18 cellular contexts compared by ENCODE assay signal in the genomic region with DNA sequence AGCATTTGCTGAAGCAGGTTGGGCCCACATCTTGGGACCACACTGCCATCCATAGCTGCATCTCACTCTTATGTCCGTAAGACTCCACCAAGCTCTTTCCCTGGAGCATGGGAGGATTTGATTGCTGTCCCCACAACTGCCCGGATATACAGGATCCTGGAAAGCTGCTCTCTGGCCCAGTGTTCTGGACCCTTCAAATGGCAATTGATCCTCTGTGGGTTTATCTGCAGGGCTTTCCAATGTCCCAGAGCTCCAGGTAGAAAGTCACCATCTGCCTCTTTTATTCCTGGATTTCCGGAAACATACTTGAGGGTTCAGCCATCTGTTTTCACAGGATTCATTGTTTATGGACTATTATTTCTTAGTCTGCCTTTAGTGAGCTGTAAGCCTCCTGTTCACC.
A peak's percentile ranks its signal among the peaks of the same experiment; 100 is the strongest.
DNase-seq lines count a peak whose midpoint lies in the region; ATAC-seq and TF ChIP-seq lines count a peak whose summit lies in the region.
"Had no signal": no experiment of that assay in that cellular context is flagged by ENCODE, and none has a peak within 500 bp of the region (broad histone marks: within the 10 kb centered on the region; RNA-seq: fewer than 3 reads in every experiment).

No MANE protein-coding gene starts in this region.

- peaks cover 4% of the 10 kb centered on the region for H3K4me1 Mint-ChIP-seq in osteocyte (ENCODE audit: unreplicated experiment)

- H3K36me3 ChIP-seq in left ventricle myocardium inferior (no peaks in the 10 kb centered on the region), Peyer's patch (no peaks in the 10 kb centered on the region)

- H3K9me3 Mint-ChIP-seq in osteocyte (ENCODE audit: unreplicated experiment), result no peaks in the 10 kb centered on the region
- H3K9me3 Mint-ChIP-seq: CD4-positive, alpha-beta T cell; GM23338 had no signal

- H3K27me3 ChIP-seq in left ventricle myocardium inferior (ENCODE audit: low read depth), result no peaks in the 10 kb centered on the region
- H3K27me3 ChIP-seq in Peyer's patch, result no peaks in the 10 kb centered on the region

- ATAC-seq in left cardiac atrium, result no peak
- ATAC-seq: A549, GM23338 had no signal

- H3K27ac ChIP-seq in left ventricle myocardium inferior (replicated peaks), result peak overlapping the region; percentile 90
- H3K27ac ChIP-seq in Peyer's patch, result no peak overlapping the region
- H3K27ac ChIP-seq: 22Rv1, A549, C4-2B, HL-60 had no signal

- no peak overlapping the region for H3K27ac Mint-ChIP-seq in osteocyte (ENCODE audit: unreplicated experiment)
- H3K27ac Mint-ChIP-seq: CD4-positive, alpha-beta T cell; GM23338 had no signal

- TF ChIP-seq POLR2A in Peyer's patch (IDR thresholded peaks at IDR 0.05), result no peak

- DNase-seq in DMS 273 (lab: John Stamatoyannopoulos, UW; ENCODE audit: unreplicated experiment) (peak; percentile 72), DMS 273 treated with DMSO at 0.1 percent for 48 hours (lab: John Stamatoyannopoulos, UW) (no peak), left ventricle myocardium inferior (no peak), left cardiac atrium (no peak), NCI-H524 treated with DMSO at 0.1 percent for 48 hours (lab: John Stamatoyannopoulos, UW) (peak; percentile 86), osteocyte (ENCODE audit: extremely low spot score, unreplicated experiment) (peak; percentile 69), Peyer's patch (no peak)
- DNase-seq: AML-193; Caco-2; CD4-positive, alpha-beta T cell; DMS79 treated with DMSO at 0.1 percent for 48 hours; GF-D8; HCEC 1CT had no signal

- TF ChIP-seq CTCF in left ventricle myocardium inferior (IDR thresholded peaks at IDR 0.05; ENCODE audit: borderline replicate concordance), result no peak
- no peak for TF ChIP-seq CTCF in osteocyte (IDR thresholded peaks at IDR 0.05)
- TF ChIP-seq CTCF in Peyer's patch (IDR thresholded peaks at IDR 0.05), result no peak

- no peaks in the 10 kb centered on the region for H3K9me3 ChIP-seq in left ventricle myocardium inferior (replicated peaks)
- H3K9me3 ChIP-seq in Peyer's patch, result no peaks in the 10 kb centered on the region
- H3K9me3 ChIP-seq: A549, Caco-2 had no signal

- H3K4me3 ChIP-seq in left ventricle myocardium inferior, result no peak overlapping the region
- H3K4me3 ChIP-seq in Peyer's patch, result no peak overlapping the region
- H3K4me3 ChIP-seq: A549, GM23338 had no signal

- intact Hi-C loops in left ventricle myocardium inferior (cut with micrococcal nuclease) (no loop called here), left cardiac atrium (cut with DNase I) (no loop called here)

- H3K27me3 Mint-ChIP-seq in osteocyte (ENCODE audit: unreplicated experiment), result peaks cover 9% of the 10 kb centered on the region

- H3K36me3 Mint-ChIP-seq in osteocyte (ENCODE audit: unreplicated experiment), result no peaks in the 10 kb centered on the region

- no peak overlapping the region for H3K4me3 Mint-ChIP-seq in osteocyte (ENCODE audit: unreplicated experiment)
- H3K4me3 Mint-ChIP-seq: CD4-positive, alpha-beta T cell; GM23338 had no signal

- peaks cover 55% of the 10 kb centered on the region for H3K4me1 ChIP-seq in left ventricle myocardium inferior
- no peaks in the 10 kb centered on the region for H3K4me1 ChIP-seq in Peyer's patch
- H3K4me1 ChIP-seq: A549, Caco-2 had no signal

Comparison
In these comparisons a context has a peak if more than half of its experiments do, and no peak if none do; other contexts are left out.
1. DNase-seq: peak in DMS 273 (single experiment), NCI-H524 treated with DMSO at 0.1 percent for 48 hours (single experiment) and osteocyte (single experiment); none in DMS 273 treated with DMSO at 0.1 percent for 48 hours (single experiment), left ventricle myocardium inferior (single experiment), left cardiac atrium (single experiment) and Peyer's patch (0 of 3).